10 cellular contexts compared by ENCODE assay signal in the genomic region with DNA sequence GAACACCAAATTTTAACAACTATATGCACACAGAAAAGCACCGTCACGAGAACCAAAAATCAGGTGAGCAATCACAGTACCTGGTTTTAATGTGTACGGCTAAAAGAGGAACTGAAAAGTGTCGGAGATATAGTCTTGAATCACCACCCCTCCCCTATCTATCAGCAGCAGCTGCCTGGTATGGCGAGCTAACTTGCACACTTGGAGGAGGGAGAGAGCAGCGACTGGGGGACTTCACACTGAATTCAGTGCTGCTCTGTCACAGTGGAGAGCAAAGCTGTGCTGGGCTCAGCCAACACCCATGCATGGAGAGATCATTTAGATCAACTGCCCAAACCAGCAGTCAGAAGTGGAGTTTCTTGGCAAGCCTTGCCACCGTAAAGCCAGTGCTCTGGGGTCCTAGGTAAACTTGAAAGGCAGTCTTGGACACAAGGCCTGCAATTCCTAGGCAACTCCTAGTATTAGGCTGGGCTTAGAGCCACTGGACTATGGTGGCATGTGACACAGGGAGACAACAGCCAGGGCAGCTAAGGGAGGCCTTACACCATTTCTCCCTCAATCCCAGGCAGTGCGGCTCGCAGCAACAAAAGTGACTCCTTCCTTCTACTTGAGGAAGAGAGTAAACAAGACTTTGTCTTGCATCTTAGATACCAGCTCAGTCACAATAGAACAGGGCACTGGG.
A peak's percentile ranks its signal among the peaks of the same experiment; 100 is the strongest.
DNase-seq lines count a peak whose midpoint lies in the region; ATAC-seq, FAIRE-seq and TF ChIP-seq lines count a peak whose summit lies in the region.
"Had no signal": no experiment of that assay in that cellular context is flagged by ENCODE, and none has a peak within 500 bp of the region (broad histone marks: within the 10 kb centered on the region; RNA-seq: fewer than 3 reads in every experiment).

No MANE protein-coding gene starts in this region.

- DNase-seq in CMK (ENCODE audit: low read depth) (peak; percentile 17), GM19239 (ENCODE audit: insufficient read length, low spot score) (peak; percentile 27), MM.1S (peak; percentile 72), tibial nerve (ENCODE audit: low spot score in 2 of 2) (no peak), H54 (ENCODE audit: insufficient read length, low spot score) (no peak), NCI-H2227 (lab: John Stamatoyannopoulos, UW; ENCODE audit: unreplicated experiment) (no peak), inferior parietal cortex (ENCODE audit: extremely low spot score) (no peak)
- DNase-seq: NCI-H2171 had no signal

- no peak overlapping the region for H3K4me3 ChIP-seq in MM.1S (ENCODE audit: low read length)
- no peak overlapping the region for H3K4me3 ChIP-seq in tibial nerve

- H3K27ac ChIP-seq in MM.1S (ENCODE audit: low read length) (peak overlapping the region; percentile 84), tibial nerve (no peak overlapping the region)

- H3K4me1 ChIP-seq in MM.1S (ENCODE audit: low read length) (peaks cover 18% of the 10 kb centered on the region), tibial nerve (no peaks in the 10 kb centered on the region)

- H2AFZ ChIP-seq in MM.1S (ENCODE audit: low read length): peak overlapping the region; percentile 11; the same call in 1 of the 2 replicates

- peak overlapping the region; percentile 22 for H3K9ac ChIP-seq in MM.1S (ENCODE audit: low read length)

- H3K79me2 ChIP-seq in MM.1S (ENCODE audit: low read length): peaks cover 3% of the 10 kb centered on the region; the same call in 1 of the 2 replicates

- peak; percentile 97 for FAIRE-seq in GM19239 (lab: Jason Lieb, UNC)
- FAIRE-seq in H54 (lab: Jason Lieb, UNC): no peak

- H4K20me1 ChIP-seq in MM.1S (ENCODE audit: insufficient read depth, low read length): no peaks in the 10 kb centered on the region

- no peaks in the 10 kb centered on the region for H3K27me3 ChIP-seq in MM.1S (replicated peaks; ENCODE audit: insufficient read depth, low read length)
- no peaks in the 10 kb centered on the region for H3K27me3 ChIP-seq in tibial nerve

- no peak for TF ChIP-seq CTCF in MM.1S (IDR thresholded peaks at IDR 0.05; ENCODE audit: low read length)
- TF ChIP-seq CTCF in tibial nerve (IDR thresholded peaks at IDR 0.05): no peak

- peak overlapping the region; percentile 30; the same call in 1 of the 2 replicates for H3K4me2 ChIP-seq in MM.1S (ENCODE audit: low read depth, low read length)

- H3K36me3 ChIP-seq in MM.1S (replicated peaks; ENCODE audit: insufficient read depth, low read length) (no peaks in the 10 kb centered on the region), tibial nerve (peaks cover 0 to 30% (median 0%) of the 10 kb centered on the region in 3 donors)

- no peaks in the 10 kb centered on the region for H3K9me2 ChIP-seq in MM.1S (replicated peaks; ENCODE audit: insufficient read depth, low read length)

- ATAC-seq in HG02852 (IDR thresholded peaks at IDR 0.05; ENCODE audit: unreplicated experiment): peak; percentile 99
- ATAC-seq: HCT116 had no signal

- TF ChIP-seq POLR2A in tibial nerve (IDR thresholded peaks at IDR 0.05): no peak
- TF ChIP-seq POLR2A in H54 (IDR thresholded peaks at IDR 0.05; ENCODE audit: low read depth, low read length): no peak

- H3F3A ChIP-seq in MM.1S (ENCODE audit: insufficient read depth, low read length): peaks cover 14% of the 10 kb centered on the region

- H3K9me3 ChIP-seq in MM.1S (replicated peaks; ENCODE audit: insufficient read depth, low read length) (no peaks in the 10 kb centered on the region), tibial nerve (no peaks in the 10 kb centered on the region)

- WGBS in tibial nerve, 2 donors: 95 to 98% methylated on average over 9 of the region's 9 CpGs

- TF ChIP-seq EP300 in tibial nerve (IDR thresholded peaks at IDR 0.05): no peak

Comparison
In these comparisons a context has a peak if more than half of its experiments do, and no peak if none do; other contexts are left out.
1. DNase-seq: peak in CMK (single experiment), GM19239 (single experiment) and MM.1S (single experiment); none in tibial nerve (0 of 2), H54 (single experiment), NCI-H2227 (single experiment) and inferior parietal cortex (single experiment).